ENCODE assay signal across 24 cellular contexts in the genomic region with DNA sequence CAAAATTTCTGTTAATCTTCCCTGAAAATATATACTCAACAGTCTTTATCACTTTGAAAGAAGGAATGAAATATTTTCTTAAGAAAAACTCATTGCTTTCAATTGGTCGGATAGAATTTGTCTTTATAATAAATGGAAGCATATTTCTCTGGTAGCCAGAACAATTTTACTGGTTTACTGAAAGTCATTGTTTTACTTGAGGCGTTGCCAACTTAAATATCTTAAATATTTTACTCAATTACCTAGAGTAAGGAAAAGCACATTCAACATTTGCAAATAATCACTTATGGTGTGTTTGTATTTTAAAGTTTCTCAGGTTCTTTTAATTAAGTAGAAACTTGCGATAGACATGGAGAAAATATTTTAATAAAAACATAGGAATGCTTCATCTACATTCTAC.
"Had no signal": no experiment of that assay in that cellular context is flagged by ENCODE, and none has a peak within 500 bp of the region (broad histone marks: within the 10 kb centered on the region; RNA-seq: fewer than 3 reads in every experiment).

No MANE protein-coding gene starts in this region.

- H3K9me3 ChIP-seq: ascending aorta, breast epithelium had no signal

- H3K4me3 ChIP-seq: ascending aorta, breast epithelium had no signal

- ATAC-seq: activated CD8-positive, alpha-beta T cell treated with anti-CD3 and anti-CD28 coated beads for 36 hours; activated T-cell treated with anti-CD3 and anti-CD28 coated beads, Interleukin-2, amount 50 U/mL, for 72 hours; T-cell had no signal

- H3K27me3 ChIP-seq: ascending aorta, breast epithelium had no signal

- H3K36me3 ChIP-seq: ascending aorta, breast epithelium had no signal

- H3K4me1 ChIP-seq: ascending aorta, breast epithelium had no signal

- DNase-seq: activated CD4-positive, alpha-beta T cell treated with anti-CD3 and anti-CD28 coated beads for 4 hours; activated CD4-positive, CD25-positive, alpha-beta regulatory T cell; activated CD8-positive, alpha-beta memory T cell treated with anti-CD3 and anti-CD28 coated beads, Interleukin-2, amount 50 U/mL, for 4 hours; activated CD8-positive, alpha-beta T cell treated with anti-CD3 and anti-CD28 coated beads for 36 hours; activated naive CD4-positive, alpha-beta T cell treated with anti-CD3 and anti-CD28 coated beads, Interleukin-2, amount 50 U/mL, for 16 hours; activated T-cell treated with anti-CD3 and anti-CD28 coated beads, Interleukin-2, amount 50 U/mL, for 72 hours; amniotic stem cell; caudate nucleus; KG1; NCI-H1092; NCI-H1694; NCI-H2029; NCI-H2107; NCI-H2171 treated with DMSO at 0.1 percent for 48 hours; NCI-H226; NCI-H526 treated with DMSO at 0.1 percent for 48 hours; NCI-H82; SHP77 treated with DMSO at 0.1 percent for 48 hours; T-cell; T-helper 2 cell; T1000 had no signal

- H3K27ac ChIP-seq: ascending aorta, breast epithelium, VCaP had no signal
